8 cellular contexts compared by ENCODE assay signal in the genomic region with DNA sequence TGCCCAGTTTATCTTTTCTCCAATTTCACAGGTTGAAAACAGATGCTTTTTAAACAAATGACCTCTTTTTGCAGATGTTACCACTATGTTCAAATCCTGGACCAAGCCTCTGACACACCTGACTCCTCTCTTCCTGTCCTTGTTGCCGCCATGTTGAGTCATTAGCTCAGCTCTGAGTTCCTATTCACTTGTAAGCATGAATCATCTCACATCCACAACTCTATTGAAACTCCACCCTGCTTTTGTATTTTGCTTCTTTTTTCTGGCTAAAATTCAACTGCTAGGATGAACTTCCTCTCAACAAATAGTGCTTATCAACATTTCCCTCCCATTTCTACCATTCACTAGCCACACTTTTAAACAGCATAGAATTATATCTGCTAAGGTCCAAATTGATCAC. TPM values are rescaled to one million over a fixed set of nuclear protein-coding genes. Genes with fewer than 3 reads are reported as not detected.
DNase-seq lines count a peak whose midpoint lies in the region; ATAC-seq, FAIRE-seq and TF ChIP-seq lines count a peak whose summit lies in the region.

No MANE protein-coding gene starts in this region.

- H3K9me3 ChIP-seq in naive thymus-derived CD4-positive, alpha-beta T cell (ENCODE audit: control insufficient read depth in 2 of 3, low read length in 3 of 3), result no peaks in the 10 kb centered on the region
- H3K9me3 ChIP-seq in vagina, result no peaks in the 10 kb centered on the region

- TF ChIP-seq POLR2A in vagina (IDR thresholded peaks at IDR 0.05), result no peak

- H3K4me3 Mint-ChIP-seq in naive thymus-derived CD4-positive, alpha-beta T cell, result peak overlapping the region in 6 of 10 donors; percentile 10 to 94 (median 90)

- no peak for ATAC-seq in naive thymus-derived CD4-positive, alpha-beta T cell
- no peak for ATAC-seq in HG02970 (IDR thresholded peaks at IDR 0.05; ENCODE audit: low FRiP score, unreplicated experiment)

- POLR2A ChIA-PET in naive thymus-derived CD4-positive, alpha-beta T cell (lab: Charles Lee), result interaction anchor here (0.8 to 4.4 kb wide), 4 partner anchors 9 to 36 kb away, joined by 4 to 32 read pairs (median 6); a partner anchor contains a TSS

- TF ChIP-seq CTCF in vagina (IDR thresholded peaks at IDR 0.05), result no peak

- no peak overlapping the region for H3K4me3 ChIP-seq in naive thymus-derived CD4-positive, alpha-beta T cell (ENCODE audit: low read length)
- H3K4me3 ChIP-seq in vagina, result no peak overlapping the region

- H3K27ac ChIP-seq in cingulate gyrus (ENCODE audit: low read depth, low read length) (peak overlapping the region; percentile 58), vagina (peak overlapping the region; percentile 98)
- H3K27ac ChIP-seq in naive thymus-derived CD4-positive, alpha-beta T cell (ENCODE audit: low read depth, low read length), result peak overlapping the region; percentile 47

- H3K36me3 Mint-ChIP-seq in naive thymus-derived CD4-positive, alpha-beta T cell, result peaks cover 0 to 34% (median 3%) of the 10 kb centered on the region in 5 donors

- H3K27ac Mint-ChIP-seq in naive thymus-derived CD4-positive, alpha-beta T cell, result peak overlapping the region; percentile 44 to 100 (median 78)

- peaks cover 28 to 32% of the 10 kb centered on the region in 2 donors for H3K4me1 ChIP-seq in naive thymus-derived CD4-positive, alpha-beta T cell (ENCODE audit: control insufficient read depth in 2 of 2, insufficient read depth in 2 of 2, low read length in 2 of 2)
- H3K4me1 ChIP-seq in vagina, result peaks cover 59% of the 10 kb centered on the region

- H3K27me3 ChIP-seq in naive thymus-derived CD4-positive, alpha-beta T cell (ENCODE audit: control insufficient read depth in 2 of 2, insufficient read depth in 2 of 2, low read length in 2 of 2), result no peaks in the 10 kb centered on the region
- no peaks in the 10 kb centered on the region for H3K27me3 ChIP-seq in vagina

- H3K36me3 ChIP-seq in naive thymus-derived CD4-positive, alpha-beta T cell (ENCODE audit: control insufficient read depth in 2 of 3, insufficient read depth in 3 of 3, low read length in 3 of 3), result peaks cover 0 to 9% (median 0%) of the 10 kb centered on the region in 3 experiments
- H3K36me3 ChIP-seq in vagina, result peaks cover 0 to 5% of the 10 kb centered on the region in 2 donors

- FAIRE-seq in GM19239 (lab: Jason Lieb, UNC), result peak; percentile 4

- CTCF ChIA-PET in naive thymus-derived CD4-positive, alpha-beta T cell (lab: Charles Lee), result interaction anchor here (0.6 to 4.1 kb wide), 2 partner anchors 15 to 519 kb away, joined by 3 to 22 read pairs; a partner anchor contains a TSS

- intact Hi-C loops in naive thymus-derived CD4-positive, alpha-beta T cell (cut with micrococcal nuclease), result loop anchor here in 1 of 2 donors (5.0 kb wide), 1 partner anchor 189 kb away; a partner anchor contains a TSS
- intact Hi-C loops in vagina (cut with DNase I), result no loop called here

- peaks cover 47 to 79% (median 67%) of the 10 kb centered on the region in 7 donors for H3K4me1 Mint-ChIP-seq in naive thymus-derived CD4-positive, alpha-beta T cell

- H3K27me3 Mint-ChIP-seq in naive thymus-derived CD4-positive, alpha-beta T cell, result no peaks in the 10 kb centered on the region

- H3K9me3 Mint-ChIP-seq in naive thymus-derived CD4-positive, alpha-beta T cell, result no peaks in the 10 kb centered on the region

- DNase-seq in GM19239 (ENCODE audit: insufficient read length, low spot score) (no peak), SW 1271 (lab: John Stamatoyannopoulos, UW) (peak; percentile 32 to 77), vagina (ENCODE audit: extremely low spot score in 2 of 2) (no peak), NCI-H2107 (lab: John Stamatoyannopoulos, UW) (no peak), NCI-H2029 treated with DMSO at 0.1 percent for 48 hours (lab: John Stamatoyannopoulos, UW) (no peak)
- DNase-seq in naive thymus-derived CD4-positive, alpha-beta T cell, result peak in 1 of 9 donors; percentile 25

RNA-seq across cellular contexts. Expression of a gene that starts 4.1 kb away (rescaled TPM):
- total RNA-seq in naive thymus-derived CD4-positive, alpha-beta T cell, result 100 to 1,000 TPM in 2 of 5 experiments, 10 to 100 TPM in 3; 60.6 to 175 (median 74.9) TPM
- 1 to 10 TPM; 7.4 to 8.1 TPM for polyA plus RNA-seq in naive thymus-derived CD4-positive, alpha-beta T cell
- total RNA-seq in vagina, result 106 TPM

RNA-seq across cellular contexts. Expression of a gene that starts 9.1 kb away (rescaled TPM):
- 100 to 1,000 TPM in 2 of 5 experiments, 10 to 100 TPM in 3; 79.1 to 209 (median 91.9) TPM for total RNA-seq in naive thymus-derived CD4-positive, alpha-beta T cell
- 10 to 100 TPM; 16.9 to 32.8 TPM for polyA plus RNA-seq in naive thymus-derived CD4-positive, alpha-beta T cell
- total RNA-seq in vagina, result 69.5 TPM

RNA-seq across cellular contexts. Expression of a gene that starts 14.8 kb away (rescaled TPM):
- 10 to 100 TPM; 45.0 to 92.4 (median 50.6) TPM for total RNA-seq in naive thymus-derived CD4-positive, alpha-beta T cell
- 10 to 100 TPM; 47.3 to 53.1 TPM for polyA plus RNA-seq in naive thymus-derived CD4-positive, alpha-beta T cell
- 21.1 TPM for total RNA-seq in vagina

RNA-seq across cellular contexts. Expression of a gene that starts 40.2 kb away (rescaled TPM):
- total RNA-seq in naive thymus-derived CD4-positive, alpha-beta T cell, result 10 to 100 TPM; 12.2 to 39.9 (median 15.2) TPM
- 10 to 100 TPM in 1 of 2 donors, 1 to 10 TPM in 1; 8.1 to 11.2 TPM for polyA plus RNA-seq in naive thymus-derived CD4-positive, alpha-beta T cell
- 11.8 TPM for total RNA-seq in vagina

RNA-seq across cellular contexts. Expression of a gene that starts 40.4 kb away (rescaled TPM):
- 1 to 10 TPM in 1 of 5 experiments, under 1 TPM in 3, not detected in 1; 0.05 to 1.0 (median 0.30) TPM for total RNA-seq in naive thymus-derived CD4-positive, alpha-beta T cell
- not detected for polyA plus RNA-seq in naive thymus-derived CD4-positive, alpha-beta T cell
- total RNA-seq in vagina, result 0.25 TPM

Comparison
In these comparisons a context has a peak if more than half of its experiments do, and no peak if none do; other contexts are left out.
1. DNase-seq: peak in SW 1271 (2 of 2); none in GM19239 (single experiment), vagina (0 of 2), NCI-H2107 (single experiment) and NCI-H2029 treated with DMSO at 0.1 percent for 48 hours (single experiment).
2. H3K27ac ChIP-seq: peak in every context shown above with its lines; median percentile 98 in vagina; 58 in cingulate gyrus; 47 in naive thymus-derived CD4-positive, alpha-beta T cell.